ENCODE assay signal across 9 cellular contexts in genomic region chr14:95496111-95496681, GRCh38. TPM values are rescaled to one million over a fixed set of nuclear protein-coding genes. Genes with fewer than 3 reads are reported as not detected.
DNase-seq lines count a peak whose midpoint lies in the region; ATAC-seq and TF ChIP-seq lines count a peak whose summit lies in the region.
"Had no signal": no experiment of that assay in that cellular context is flagged by ENCODE, and none has a peak within 500 bp of the region (broad histone marks: within the 10 kb centered on the region; RNA-seq: fewer than 3 reads in every experiment).

No MANE protein-coding gene starts in this region.

- no peak for TF ChIP-seq POLR2A in esophagus squamous epithelium (IDR thresholded peaks at IDR 0.05)

- peaks cover 68% of the 10 kb centered on the region for H3K4me1 Mint-ChIP-seq in activated CD4-positive, alpha-beta T cell treated with anti-CD3 and anti-CD28 coated beads for 36 hours

- H3K9me3 Mint-ChIP-seq in activated CD4-positive, alpha-beta T cell treated with anti-CD3 and anti-CD28 coated beads for 36 hours (ENCODE audit: low read depth), result peaks cover 4% of the 10 kb centered on the region

- no peak for TF ChIP-seq CTCF in esophagus squamous epithelium (IDR thresholded peaks at IDR 0.05)

- POLR2A ChIA-PET in activated CD4-positive, alpha-beta T cell treated with anti-CD3 and anti-CD28 coated beads for 36 hours (lab: Charles Lee), result interaction anchor here (1.7 kb wide), 1 partner anchor 27 kb away, joined by 8 read pairs; no protein-coding TSS in a partner anchor

- H3K9me3 ChIP-seq in HUES6 (ENCODE audit: control insufficient read depth, insufficient read depth, low read depth, low read length) (peaks cover 2% of the 10 kb centered on the region; the same call in 1 of the 2 replicates), esophagus squamous epithelium (no peaks in the 10 kb centered on the region), subcutaneous abdominal adipose tissue (ENCODE audit: control insufficient read depth in 5 of 5, low read length in 5 of 5) (no peaks in the 10 kb centered on the region)

- H3K4me3 ChIP-seq in HUES6 (ENCODE audit: low read depth, low read length), result no peak overlapping the region; the same call in 1 of the 2 replicates
- no peak overlapping the region for H3K4me3 ChIP-seq in esophagus squamous epithelium
- no peak overlapping the region for H3K4me3 ChIP-seq in subcutaneous abdominal adipose tissue (ENCODE audit: low read depth in 1 of 5, low read length in 5 of 5)

- no peaks in the 10 kb centered on the region for H3K27me3 Mint-ChIP-seq in activated CD4-positive, alpha-beta T cell treated with anti-CD3 and anti-CD28 coated beads for 36 hours

- H3K4me1 ChIP-seq in HUES6 (ENCODE audit: control insufficient read depth, insufficient read depth, low read length) (peaks cover 14% of the 10 kb centered on the region; the same call in 1 of the 2 replicates), esophagus squamous epithelium (peaks cover 15 to 76% (median 44%) of the 10 kb centered on the region in 3 donors), subcutaneous abdominal adipose tissue (ENCODE audit: control insufficient read depth in 5 of 5, insufficient read depth in 5 of 5, low read length in 5 of 5) (peaks cover 18 to 65% (median 56%) of the 10 kb centered on the region in 5 donors)

- intact Hi-C loops in activated CD4-positive, alpha-beta T cell treated with anti-CD3 and anti-CD28 coated beads for 36 hours (cut with DNase I, micrococcal nuclease), result loop anchor here in 1 of 2 experiments (2.0 to 5.0 kb wide), 2 partner anchors 23 to 36 kb away; no protein-coding TSS in a partner anchor
- intact Hi-C loops in esophagus squamous epithelium (cut with DNase I), result no loop called here

- DNase-seq in activated CD4-positive, alpha-beta T cell treated with anti-CD3 and anti-CD28 coated beads for 36 hours, result no peak
- DNase-seq in activated CD4-positive, alpha-beta T cell treated with anti-CD3 and anti-CD28 coated beads for 1 hour, result no peak
- DNase-seq in esophagus squamous epithelium (lab: John Stamatoyannopoulos, UW), result no peak
- no peak for DNase-seq in anterior cingulate cortex (lab: John Stamatoyannopoulos, UW)
- no peak for DNase-seq in NCI-H1436 (lab: John Stamatoyannopoulos, UW)

- H3K27ac ChIP-seq in HUES6 (ENCODE audit: low read depth, low read length), result peak overlapping the region; percentile 77; the same call in 1 of the 2 replicates
- H3K27ac ChIP-seq in esophagus squamous epithelium, result peak overlapping the region in 3 of 4 donors; percentile 11 to 83 (median 56)
- peak overlapping the region; percentile 85 for H3K27ac ChIP-seq in subcutaneous abdominal adipose tissue (ENCODE audit: low read depth, low read length)
- H3K27ac ChIP-seq: KMS-11 had no signal

- CTCF ChIA-PET in activated CD4-positive, alpha-beta T cell treated with anti-CD3 and anti-CD28 coated beads for 36 hours (lab: Charles Lee), result interaction anchor here (0.6 to 3.0 kb wide), 11 partner anchors 8 to 462 kb away, joined by 3 to 12 read pairs (median 3); partner anchors contain the start of gene GLRX5

- H3K4me3 Mint-ChIP-seq in activated CD4-positive, alpha-beta T cell treated with anti-CD3 and anti-CD28 coated beads for 36 hours, result no peak overlapping the region

- H3K27ac Mint-ChIP-seq in activated CD4-positive, alpha-beta T cell treated with anti-CD3 and anti-CD28 coated beads for 36 hours, result peak overlapping the region; percentile 77

- H3K27me3 ChIP-seq in HUES6 (ENCODE audit: control insufficient read depth, insufficient read depth, low read length) (no peaks in the 10 kb centered on the region), esophagus squamous epithelium (peaks cover 0 to 6% (median 0%) of the 10 kb centered on the region in 4 donors), subcutaneous abdominal adipose tissue (ENCODE audit: control insufficient read depth in 5 of 5, insufficient read depth in 4 of 5, low read length in 5 of 5) (no peaks in the 10 kb centered on the region)

- H3K36me3 ChIP-seq in HUES6 (ENCODE audit: control insufficient read depth, insufficient read depth, low read length) (no peaks in the 10 kb centered on the region), esophagus squamous epithelium (no peaks in the 10 kb centered on the region), subcutaneous abdominal adipose tissue (ENCODE audit: control insufficient read depth in 5 of 5, insufficient read depth in 5 of 5, low read length in 5 of 5) (peaks cover 0 to 14% (median 8%) of the 10 kb centered on the region in 5 donors)

- 35 to 36% methylated on average over 3 to 4 of the region's 4 CpGs for WGBS in esophagus squamous epithelium, 2 donors

- H3K9ac ChIP-seq in HUES6 (ENCODE audit: low read length), result peak overlapping the region; percentile 19
- H3K9ac ChIP-seq in subcutaneous abdominal adipose tissue (ENCODE audit: low read length in 5 of 5), result no peak overlapping the region
- H3K9ac ChIP-seq: KMS-11 had no signal

- peak; percentile 50 for ATAC-seq in activated CD4-positive, alpha-beta T cell treated with anti-CD3 and anti-CD28 coated beads for 36 hours
- ATAC-seq in GM18858 (IDR thresholded peaks at IDR 0.05; ENCODE audit: unreplicated experiment), result no peak

- H3K36me3 Mint-ChIP-seq in activated CD4-positive, alpha-beta T cell treated with anti-CD3 and anti-CD28 coated beads for 36 hours (ENCODE audit: low read depth), result peaks cover 26% of the 10 kb centered on the region

RNA-seq across cellular contexts. Expression of gene SYNE3, which starts 20.3 kb away (rescaled TPM):
- 10 to 100 TPM; 27.3 to 34.2 TPM for total RNA-seq in activated CD4-positive, alpha-beta T cell treated with anti-CD3 and anti-CD28 coated beads for 36 hours
- 10 to 100 TPM in 1 of 4 donors, 1 to 10 TPM in 3; 1.5 to 11.6 (median 5.5) TPM for total RNA-seq in esophagus squamous epithelium

RNA-seq across cellular contexts. Expression of gene GLRX5, which starts 38.7 kb away (rescaled TPM):
- 10 to 100 TPM; 37.9 to 44.1 TPM for total RNA-seq in activated CD4-positive, alpha-beta T cell treated with anti-CD3 and anti-CD28 coated beads for 36 hours
- total RNA-seq in esophagus squamous epithelium, result 10 to 100 TPM; 14.4 to 40.1 (median 32.6) TPM
